Comparison of ENCODE assay signal across 23 cellular contexts in the genomic region with DNA sequence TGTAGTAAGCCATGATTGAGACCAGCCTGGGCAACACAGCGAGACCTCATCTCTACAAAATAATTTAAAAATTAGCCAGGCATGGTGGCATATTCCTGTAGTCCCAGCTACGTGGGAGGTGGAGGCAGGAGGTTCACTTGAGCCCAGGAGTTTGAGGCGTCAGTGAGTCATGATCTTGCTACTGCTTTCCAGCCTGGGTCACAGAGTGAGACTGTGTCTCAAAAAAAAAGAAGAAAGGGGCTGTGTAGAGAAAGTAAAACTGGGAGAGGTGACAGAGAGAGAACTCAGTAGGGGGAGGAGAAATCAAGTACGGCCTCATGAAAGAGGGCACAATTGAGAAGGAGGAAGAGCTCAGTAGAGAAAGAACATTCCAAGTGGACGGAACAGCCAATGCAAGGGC. TPM values are rescaled to one million over a fixed set of nuclear protein-coding genes. Genes with fewer than 3 reads are reported as not detected.
A peak's percentile ranks its signal among the peaks of the same experiment; 100 is the strongest.
DNase-seq lines count a peak whose midpoint lies in the region; ATAC-seq, FAIRE-seq and TF ChIP-seq lines count a peak whose summit lies in the region.
"Had no signal": no experiment of that assay in that cellular context is flagged by ENCODE, and none has a peak within 500 bp of the region (broad histone marks: within the 10 kb centered on the region; RNA-seq: fewer than 3 reads in every experiment).

No MANE protein-coding gene starts in this region.

- no peak overlapping the region for H3K4me3 Mint-ChIP-seq in activated naive CD4-positive, alpha-beta T cell treated with anti-CD3 and anti-CD28 coated beads for 36 hours
- peak overlapping the region; percentile 35 for H3K4me3 Mint-ChIP-seq in activated T-helper 17 cell treated with anti-CD3 and anti-CD28 coated beads, Interleukin-2, amount 50 U/mL, for 72 hours
- H3K4me3 Mint-ChIP-seq: CD4-positive, alpha-beta T cell had no signal

- peak overlapping the region; percentile 6 for H3K27ac Mint-ChIP-seq in activated naive CD4-positive, alpha-beta T cell treated with anti-CD3 and anti-CD28 coated beads for 36 hours
- H3K27ac Mint-ChIP-seq in activated T-helper 17 cell treated with anti-CD3 and anti-CD28 coated beads, Interleukin-2, amount 50 U/mL, for 72 hours, result peak overlapping the region; percentile 21
- H3K27ac Mint-ChIP-seq: CD4-positive, alpha-beta T cell had no signal

- no peaks in the 10 kb centered on the region for H3K9me3 Mint-ChIP-seq in activated naive CD4-positive, alpha-beta T cell treated with anti-CD3 and anti-CD28 coated beads for 36 hours
- H3K9me3 Mint-ChIP-seq in activated T-helper 17 cell treated with anti-CD3 and anti-CD28 coated beads, Interleukin-2, amount 50 U/mL, for 72 hours, result no peaks in the 10 kb centered on the region
- H3K9me3 Mint-ChIP-seq: CD4-positive, alpha-beta T cell had no signal

- H3K4me1 Mint-ChIP-seq in activated naive CD4-positive, alpha-beta T cell treated with anti-CD3 and anti-CD28 coated beads for 36 hours (ENCODE audit: low read depth), result peaks cover 30% of the 10 kb centered on the region
- H3K4me1 Mint-ChIP-seq in activated T-helper 17 cell treated with anti-CD3 and anti-CD28 coated beads, Interleukin-2, amount 50 U/mL, for 72 hours, result peaks cover 14% of the 10 kb centered on the region

- H3K36me3 Mint-ChIP-seq in activated naive CD4-positive, alpha-beta T cell treated with anti-CD3 and anti-CD28 coated beads for 36 hours (ENCODE audit: low read depth), result peaks cover 3% of the 10 kb centered on the region
- peaks cover 14% of the 10 kb centered on the region for H3K36me3 Mint-ChIP-seq in activated T-helper 17 cell treated with anti-CD3 and anti-CD28 coated beads, Interleukin-2, amount 50 U/mL, for 72 hours (ENCODE audit: low read depth)

- DNase-seq in activated naive CD4-positive, alpha-beta T cell treated with anti-CD3 and anti-CD28 coated beads for 36 hours, result peak; percentile 31
- no peak for DNase-seq in activated naive CD4-positive, alpha-beta T cell treated with Interleukin-2 at 50 U/mL for 16 hours
- DNase-seq in stimulated activated naive CD8-positive, alpha-beta T cell treated with anti-CD3 and anti-CD28 coated beads, Interleukin-15, Interleukin-2, amounts not matched to agents 100 U/mL and 50 U/mL, for 24 hours, result peak; percentile 9
- DNase-seq in GM12891 (ENCODE audit: insufficient read length, low spot score) (no peak), GM03348 (ENCODE audit: low spot score) (no peak), cerebellar nuclear complex (lab: John Stamatoyannopoulos, UW) (no peak)
- DNase-seq: amniotic stem cell; CD4-positive, alpha-beta T cell; dermis blood vessel endothelial cell; DMS 273 treated with DMSO at 0.1 percent for 48 hours; GOT3; kidney glomerular epithelial cell; mammary epithelial cell; NCI-H2081 treated with DMSO at 0.1 percent for 48 hours; NCI-H82; occipital lobe; OCI-M1; SHP77; stimulated activated naive CD4-positive, alpha-beta T cell; SW 1271; tibial artery had no signal

- TF ChIP-seq POLR2A in GM12891 (IDR thresholded peaks at IDR 0.05; ENCODE audit: low read depth, low read length), result no peak

- H3K27me3 Mint-ChIP-seq in activated naive CD4-positive, alpha-beta T cell treated with anti-CD3 and anti-CD28 coated beads for 36 hours (ENCODE audit: low read depth), result no peaks in the 10 kb centered on the region
- no peaks in the 10 kb centered on the region for H3K27me3 Mint-ChIP-seq in activated T-helper 17 cell treated with anti-CD3 and anti-CD28 coated beads, Interleukin-2, amount 50 U/mL, for 72 hours
- H3K27me3 Mint-ChIP-seq: CD4-positive, alpha-beta T cell had no signal

- CTCF ChIA-PET in activated naive CD4-positive, alpha-beta T cell treated with anti-CD3 and anti-CD28 coated beads for 36 hours (lab: Charles Lee), result interaction anchor here (0.7 to 1.4 kb wide), 5 partner anchors 9 to 1013 kb away, joined by 3 to 6 read pairs (median 3); no protein-coding TSS in a partner anchor

- intact Hi-C loops in activated naive CD4-positive, alpha-beta T cell treated with anti-CD3 and anti-CD28 coated beads for 36 hours (cut with micrococcal nuclease), result no loop called here

- FAIRE-seq in GM12891 (lab: Jason Lieb, UNC), result no peak

- ATAC-seq in HG03521 (IDR thresholded peaks at IDR 0.05; ENCODE audit: unreplicated experiment), result peak; percentile 47
- ATAC-seq in activated T-helper 17 cell treated with anti-CD3 and anti-CD28 coated beads, Interleukin-2, amount 50 U/mL, for 72 hours (replicated peaks), result peak; percentile 97
- peak; percentile 81 for ATAC-seq in stimulated activated naive CD8-positive, alpha-beta T cell treated with anti-CD3 and anti-CD28 coated beads, Interleukin-15, Interleukin-2, amounts not matched to agents 100 U/mL and 50 U/mL, for 24 hours

TF ChIP-seq in GM12891, 5 proteins besides CTCF, POLR2A, EP300 and RAD21:
- no peak for TF ChIP-seq SPI1 (IDR thresholded peaks at IDR 0.05; ENCODE audit: low read depth, low read length)
- no peak for TF ChIP-seq POU2F2 (IDR thresholded peaks at IDR 0.05; ENCODE audit: low read depth, low read length)
- no peak for TF ChIP-seq TAF1 (IDR thresholded peaks at IDR 0.05; ENCODE audit: low read depth, low read length)
- TF ChIP-seq POLR2AphosphoS5 (IDR thresholded peaks at IDR 0.05; ENCODE audit: low read depth, low read length), result no peak
- TF ChIP-seq PAX5 (IDR thresholded peaks at IDR 0.05; ENCODE audit: insufficient read depth, low read length, severe bottlenecking), result no peak

RNA-seq across cellular contexts. Expression of a gene that starts 12.4 kb away (rescaled TPM):
- 1 to 10 TPM; 2.3 to 3.6 TPM for total RNA-seq in activated naive CD4-positive, alpha-beta T cell treated with anti-CD3 and anti-CD28 coated beads for 36 hours
- 1 to 10 TPM; 4.6 to 4.9 TPM for total RNA-seq in activated T-helper 17 cell treated with anti-CD3 and anti-CD28 coated beads, Interleukin-2, amount 50 U/mL, for 72 hours
- 1.9 TPM for polyA plus RNA-seq in GM12891 (2012; ENCODE audit: low read depth, missing spikeins)

RNA-seq across cellular contexts. Expression of a gene that starts 12.4 kb away (rescaled TPM):
- 10 to 100 TPM; 45.3 to 46.2 TPM for total RNA-seq in activated naive CD4-positive, alpha-beta T cell treated with anti-CD3 and anti-CD28 coated beads for 36 hours
- total RNA-seq in activated T-helper 17 cell treated with anti-CD3 and anti-CD28 coated beads, Interleukin-2, amount 50 U/mL, for 72 hours, result 10 to 100 TPM; 33.5 to 37.8 TPM
- 42.5 TPM for polyA plus RNA-seq in GM12891 (2012; ENCODE audit: low read depth, missing spikeins)

RNA-seq across cellular contexts. Expression of a gene that starts 55.6 kb away (rescaled TPM):
- total RNA-seq in activated naive CD4-positive, alpha-beta T cell treated with anti-CD3 and anti-CD28 coated beads for 36 hours, result 10 to 100 TPM; 10.2 to 10.6 TPM
- total RNA-seq in activated T-helper 17 cell treated with anti-CD3 and anti-CD28 coated beads, Interleukin-2, amount 50 U/mL, for 72 hours, result 10 to 100 TPM in 1 of 2 donors, 1 to 10 TPM in 1; 8.2 to 11.2 TPM
- polyA plus RNA-seq in GM12891 (2012; ENCODE audit: low read depth, missing spikeins), result 9.7 TPM

Comparison
In these comparisons a context has a peak if more than half of its experiments do, and no peak if none do; other contexts are left out.
1. DNase-seq: peak in activated naive CD4-positive, alpha-beta T cell treated with anti-CD3 and anti-CD28 coated beads for 36 hours (single experiment) and stimulated activated naive CD8-positive, alpha-beta T cell treated with anti-CD3 and anti-CD28 coated beads, Interleukin-15, Interleukin-2, amounts not matched to agents 100 U/mL and 50 U/mL, for 24 hours (single experiment); none in activated naive CD4-positive, alpha-beta T cell treated with Interleukin-2 at 50 U/mL for 16 hours (single experiment), GM12891 (single experiment), GM03348 (single experiment) and cerebellar nuclear complex (0 of 2).
2. ATAC-seq: peak in every context shown above with its lines; median percentile 97 in activated T-helper 17 cell treated with anti-CD3 and anti-CD28 coated beads, Interleukin-2, amount 50 U/mL, for 72 hours; 81 in stimulated activated naive CD8-positive, alpha-beta T cell treated with anti-CD3 and anti-CD28 coated beads, Interleukin-15, Interleukin-2, amounts not matched to agents 100 U/mL and 50 U/mL, for 24 hours; 47 in HG03521.